ENCODE assay signal across 21 cellular contexts in genomic region chr4:73231518-73232487, GRCh38. TPM values are rescaled to one million over a fixed set of nuclear protein-coding genes. Genes with fewer than 3 reads are reported as not detected.
A peak's percentile ranks its signal among the peaks of the same experiment; 100 is the strongest.
DNase-seq lines count a peak whose midpoint lies in the region; ATAC-seq, FAIRE-seq and TF ChIP-seq lines count a peak whose summit lies in the region.
"Had no signal": no experiment of that assay in that cellular context is flagged by ENCODE, and none has a peak within 500 bp of the region (broad histone marks: within the 10 kb centered on the region; RNA-seq: fewer than 3 reads in every experiment).

No MANE protein-coding gene starts in this region.

- no peak for TF ChIP-seq CTCF in HepG2 (CRISPR knock-in tag; IDR thresholded peaks at IDR 0.05)
- TF ChIP-seq CTCF in right lobe of liver (IDR thresholded peaks at IDR 0.05), result no peak

- no peak overlapping the region for H3K9ac ChIP-seq in HepG2 (ENCODE audit: insufficient read depth, low read depth, low read length)

- no peak for FAIRE-seq in HepG2 (lab: Jason Lieb, UNC)
- FAIRE-seq: D721Med had no signal

- no peak overlapping the region for H3K4me2 ChIP-seq in HepG2 (ENCODE audit: low read depth, low read length)

- no peak for TF ChIP-seq EP300 in HepG2 (IDR thresholded peaks at IDR 0.05; ENCODE audit: low read depth in 2 of 2, low read length in 2 of 2)
- no peak for TF ChIP-seq EP300 in HepG2 (CRISPR knock-in tag; IDR thresholded peaks at IDR 0.05; ENCODE audit: borderline replicate concordance)

- H3K27me3 ChIP-seq in HepG2 (ENCODE audit: control insufficient read depth in 1 of 2, insufficient read depth in 2 of 2, low read length in 2 of 2) (no peaks in the 10 kb centered on the region), right lobe of liver (no peaks in the 10 kb centered on the region)

- BruUV-seq in HepG2 (replicated peaks; lab: Mats Ljungman, UMichigan), result no TSS peak

- POLR2A ChIA-PET in activated CD4-positive, alpha-beta T cell treated with anti-CD3 and anti-CD28 coated beads for 36 hours (lab: Charles Lee), result no interaction called here
- POLR2A ChIA-PET in HepG2 (lab: Yijun Ruan, JAX), result no interaction called here

- H3K9me3 ChIP-seq in HepG2 (ENCODE audit: low read length), result no peaks in the 10 kb centered on the region
- H3K9me3 ChIP-seq in right lobe of liver, result no peaks in the 10 kb centered on the region
- H3K9me3 ChIP-seq: HAP-1 had no signal

- no peak for ATAC-seq in activated CD4-positive, alpha-beta T cell treated with anti-CD3 and anti-CD28 coated beads for 36 hours
- ATAC-seq in HepG2 (peak; percentile 34; the same call in 2 of the 3 replicates), right lobe of liver (no peak), memory B cell (ENCODE audit: low read depth) (no peak), HG03442 (IDR thresholded peaks at IDR 0.05; ENCODE audit: unreplicated experiment) (no peak), GM19324 (IDR thresholded peaks at IDR 0.05; ENCODE audit: low FRiP score, unreplicated experiment) (no peak)
- ATAC-seq in stimulated activated effector memory CD8-positive, alpha-beta T cell treated with anti-CD3 and anti-CD28 coated beads, Interleukin-12 subunit alpha, Interleukin-12 subunit beta, amount 100 ng/mL, for 72 hours, result no peak
- ATAC-seq: PC-3 had no signal

- DNase-seq in activated CD4-positive, alpha-beta T cell treated with anti-CD3 and anti-CD28 coated beads for 36 hours, result no peak
- DNase-seq in activated CD4-positive, alpha-beta T cell treated with anti-CD3 and anti-CD28 coated beads, Interleukin-2, amount 50 U/mL, for 4 hours, result no peak
- DNase-seq in HepG2 (ENCODE audit: low spot score) (no peak), right lobe of liver (no peak), memory B cell (ENCODE audit: low spot score in 2 of 2) (no peak)
- DNase-seq in stimulated activated effector memory CD8-positive, alpha-beta T cell treated with anti-CD3 and anti-CD28 coated beads, Interleukin-12 subunit alpha, Interleukin-12 subunit beta, amount 100 ng/mL, for 72 hours (ENCODE audit: low spot score in 2 of 2), result no peak
- DNase-seq: CD4-positive, CD25-positive, alpha-beta regulatory T cell; DMS79; MV-4-11; NCI-H1417; NCI-H2029 treated with DMSO at 0.1 percent for 48 hours; NCI-H510A; NCI-H774; PC-3 had no signal

- peaks cover 21% of the 10 kb centered on the region for H4K20me1 ChIP-seq in HepG2 (ENCODE audit: insufficient read depth, low read length)

- H3K4me3 Mint-ChIP-seq in activated CD4-positive, alpha-beta T cell treated with anti-CD3 and anti-CD28 coated beads for 36 hours, result no peak overlapping the region
- no peak overlapping the region for H3K4me3 Mint-ChIP-seq in memory B cell
- no peak overlapping the region for H3K4me3 Mint-ChIP-seq in stimulated activated effector memory CD8-positive, alpha-beta T cell treated with anti-CD3 and anti-CD28 coated beads, Interleukin-12 subunit alpha, Interleukin-12 subunit beta, amount 100 ng/mL, for 72 hours
- H3K4me3 Mint-ChIP-seq: B cell; CD4-positive, CD25-positive, alpha-beta regulatory T cell had no signal

- H3K27ac Mint-ChIP-seq in activated CD4-positive, alpha-beta T cell treated with anti-CD3 and anti-CD28 coated beads for 36 hours, result peak overlapping the region; percentile 41
- H3K27ac Mint-ChIP-seq in memory B cell, result peak overlapping the region; percentile 66
- H3K27ac Mint-ChIP-seq in stimulated activated effector memory CD8-positive, alpha-beta T cell treated with anti-CD3 and anti-CD28 coated beads, Interleukin-12 subunit alpha, Interleukin-12 subunit beta, amount 100 ng/mL, for 72 hours, result peak overlapping the region; percentile 46
- H3K27ac Mint-ChIP-seq: B cell had no signal

- in situ Hi-C loops in HepG2 (cut with HindIII; ENCODE audit: extremely low pct_ligation_motif_present, low pct_unique_long_range_greater_than_20kb), result no loop called here

- 96% methylated on average over 8 of the region's 8 CpGs for WGBS in HepG2 (ENCODE audit: low lambda C conversion rate)
- 95% methylated on average over 8 of the region's 8 CpGs for WGBS in right lobe of liver (ENCODE audit: insufficient coverage, low coverage, low lambda C conversion rate, missing lambda C conversion rate)

- no peak overlapping the region for H2AFZ ChIP-seq in HepG2 (ENCODE audit: low read length)

- H3K36me3 ChIP-seq in HepG2 (replicated peaks in 1 of 2; ENCODE audit: control insufficient read depth in 1 of 2, insufficient read depth in 2 of 2, low read length in 2 of 2) (peaks cover 9 to 50% of the 10 kb centered on the region in 2 experiments), right lobe of liver (peaks cover 0 to 3% (median 0%) of the 10 kb centered on the region in 4 donors)

- intact Hi-C loops in activated CD4-positive, alpha-beta T cell treated with anti-CD3 and anti-CD28 coated beads for 36 hours (cut with DNase I, micrococcal nuclease), result no loop called here
- intact Hi-C loops in HepG2 (cut with micrococcal nuclease; ENCODE audit: unreplicated experiment), result no loop called here
- intact Hi-C loops in right lobe of liver (cut with DNase I), result no loop called here

- peaks cover 61% of the 10 kb centered on the region for H3K36me3 Mint-ChIP-seq in activated CD4-positive, alpha-beta T cell treated with anti-CD3 and anti-CD28 coated beads for 36 hours (ENCODE audit: low read depth)
- peaks cover 24% of the 10 kb centered on the region for H3K36me3 Mint-ChIP-seq in memory B cell
- H3K36me3 Mint-ChIP-seq in stimulated activated effector memory CD8-positive, alpha-beta T cell treated with anti-CD3 and anti-CD28 coated beads, Interleukin-12 subunit alpha, Interleukin-12 subunit beta, amount 100 ng/mL, for 72 hours, result peaks cover 56% of the 10 kb centered on the region

- peaks cover 13% of the 10 kb centered on the region for H3K4me1 Mint-ChIP-seq in activated CD4-positive, alpha-beta T cell treated with anti-CD3 and anti-CD28 coated beads for 36 hours
- peaks cover 6% of the 10 kb centered on the region for H3K4me1 Mint-ChIP-seq in memory B cell
- peaks cover 20% of the 10 kb centered on the region for H3K4me1 Mint-ChIP-seq in stimulated activated effector memory CD8-positive, alpha-beta T cell treated with anti-CD3 and anti-CD28 coated beads, Interleukin-12 subunit alpha, Interleukin-12 subunit beta, amount 100 ng/mL, for 72 hours
- H3K4me1 Mint-ChIP-seq: B cell had no signal

- TF ChIP-seq POLR2A in HepG2 (IDR thresholded peaks at IDR 0.05; ENCODE audit: insufficient read depth in 1 of 2, low read depth in 2 of 2, low read length in 2 of 2) (no peak), right lobe of liver (IDR thresholded peaks at IDR 0.05) (no peak)

- CTCF ChIA-PET in activated CD4-positive, alpha-beta T cell treated with anti-CD3 and anti-CD28 coated beads for 36 hours (lab: Charles Lee), result interaction anchor here (0.9 to 1.0 kb wide), 2 partner anchors 9 kb away, joined by 3 to 4 read pairs; no protein-coding TSS in a partner anchor
- CTCF ChIA-PET in HepG2 (lab: Yijun Ruan, JAX; ENCODE audit: low intra/inter-chr PET ratio, low total read pairs), result no interaction called here

- H3K4me1 ChIP-seq in HepG2 (ENCODE audit: insufficient read depth, low read length) (no peaks in the 10 kb centered on the region), right lobe of liver (no peaks in the 10 kb centered on the region)

- no peak overlapping the region for H3K27ac ChIP-seq in HepG2 (ENCODE audit: extremely low read length, insufficient read depth, low read length)
- no peak overlapping the region for H3K27ac ChIP-seq in right lobe of liver
- H3K27ac ChIP-seq: 22Rv1, RWPE1 had no signal

- H3K4me3 ChIP-seq in HepG2 (replicated peaks in 1 of 3; ENCODE audit: insufficient read depth in 1 of 3, low read depth in 2 of 3, low read length in 3 of 3) (no peak overlapping the region), right lobe of liver (no peak overlapping the region)
- H3K4me3 ChIP-seq: HAP-1 had no signal

- H3K9me3 Mint-ChIP-seq in activated CD4-positive, alpha-beta T cell treated with anti-CD3 and anti-CD28 coated beads for 36 hours (ENCODE audit: low read depth), result no peaks in the 10 kb centered on the region
- no peaks in the 10 kb centered on the region for H3K9me3 Mint-ChIP-seq in memory B cell
- H3K9me3 Mint-ChIP-seq in stimulated activated effector memory CD8-positive, alpha-beta T cell treated with anti-CD3 and anti-CD28 coated beads, Interleukin-12 subunit alpha, Interleukin-12 subunit beta, amount 100 ng/mL, for 72 hours, result no peaks in the 10 kb centered on the region

- H3K79me2 ChIP-seq in HepG2 (ENCODE audit: insufficient read depth, low read length), result peaks cover 84% of the 10 kb centered on the region

- no peak for TF ChIP-seq RAD21 in HepG2 (CRISPR knock-in tag; IDR thresholded peaks at IDR 0.05)

- H3K27me3 Mint-ChIP-seq in activated CD4-positive, alpha-beta T cell treated with anti-CD3 and anti-CD28 coated beads for 36 hours, result no peaks in the 10 kb centered on the region
- H3K27me3 Mint-ChIP-seq in memory B cell, result no peaks in the 10 kb centered on the region
- H3K27me3 Mint-ChIP-seq: B cell; CD4-positive, CD25-positive, alpha-beta regulatory T cell had no signal

TF ChIP-seq in HepG2, 621 proteins besides CTCF, POLR2A, EP300 and RAD21 (continues in another document):
- TF ChIP-seq TBX2 (CRISPR knock-in tag; IDR thresholded peaks at IDR 0.05; ENCODE audit: borderline replicate concordance), result no peak

RNA-seq across cellular contexts. Expression of gene ANKRD17, which starts 26.8 kb away (rescaled TPM):
- 10 to 100 TPM; 58.4 to 63.7 TPM for total RNA-seq in activated CD4-positive, alpha-beta T cell treated with anti-CD3 and anti-CD28 coated beads for 36 hours
- total RNA-seq in HepG2 (2016; rRNA removed; fragmentation: Illumina TruSeq; extraction: Trizol), result 61.1 and 97.9 TPM in 2 replicates
- total RNA-seq in HepG2 (2016; cell fraction: cytosol; rRNA removed; fragmentation: Illumina TruSeq; extraction: Trizol; ENCODE audit: low read depth), result 16.1 and 17.5 TPM in 2 replicates
- 56.4 and 90.8 TPM in 2 replicates for total RNA-seq in HepG2 (2016; cell fraction: insoluble cytoplasmic fraction; rRNA removed; fragmentation: Illumina TruSeq; extraction: Trizol)
- 33.0 and 35.8 TPM in 2 replicates for total RNA-seq in HepG2 (2016; cell fraction: membrane; rRNA removed; fragmentation: Illumina TruSeq; extraction: Trizol)
- total RNA-seq in HepG2 (2016; cell fraction: nucleus; rRNA removed; fragmentation: Illumina TruSeq; extraction: Trizol), result 70.8 and 73.9 TPM in 2 replicates
- polyA plus RNA-seq in HepG2 (2011; rRNA removed), result 48.9 and 55.7 TPM in 2 replicates
- 30.1 and 39.4 TPM in 2 replicates for polyA plus RNA-seq in HepG2 (2011; cell fraction: cytosol; rRNA removed)
- 39.5 and 42.6 TPM in 2 replicates for polyA plus RNA-seq in HepG2 (2011; cell fraction: nucleus; rRNA removed)
- 32.6 and 35.4 TPM in 2 replicates for polyA plus RNA-seq in HepG2 (2012)
- 2.2 and 2.6 TPM in 2 replicates for polyA plus RNA-seq in HepG2 (2016; cell fraction: cytosol; fragmentation: Illumina TruSeq; extraction: Trizol; ENCODE audit: low read depth)
- polyA plus RNA-seq in HepG2 (2016; cell fraction: insoluble cytoplasmic fraction; fragmentation: Illumina TruSeq; extraction: Trizol; ENCODE audit: low read depth), result 64.3 and 64.9 TPM in 2 replicates
- 7.9 and 9.7 TPM in 2 replicates for polyA plus RNA-seq in HepG2 (2016; cell fraction: membrane; fragmentation: Illumina TruSeq; extraction: Trizol; ENCODE audit: low read depth)
- polyA plus RNA-seq in HepG2 (2016; cell fraction: nucleus; fragmentation: Illumina TruSeq; extraction: Trizol; ENCODE audit: insufficient read depth, low read depth), result 49.4 and 51.3 TPM in 2 replicates
- 82.8 and 91.1 TPM in 2 replicates for polyA minus RNA-seq in HepG2 (2011; rRNA and poly(A)+ RNA removed; ENCODE audit: low replicate concordance)
- polyA minus RNA-seq in HepG2 (2011; cell fraction: cytosol; rRNA and poly(A)+ RNA removed), result 62.0 and 69.7 TPM in 2 replicates
- polyA minus RNA-seq in HepG2 (2011; cell fraction: nucleus; rRNA and poly(A)+ RNA removed), result 141 and 147 TPM in 2 replicates
- 10 to 100 TPM; 25.1 to 34.0 (median 28.1) TPM for total RNA-seq in right lobe of liver
